ENCODE assay signal across 13 cellular contexts in genomic region chr6:150668882-150669476, GRCh38.
DNase-seq lines count a peak whose midpoint lies in the region; ATAC-seq and TF ChIP-seq lines count a peak whose summit lies in the region.
"Had no signal": no experiment of that assay in that cellular context is flagged by ENCODE, and none has a peak within 500 bp of the region (broad histone marks: within the 10 kb centered on the region; RNA-seq: fewer than 3 reads in every experiment).

No MANE protein-coding gene starts in this region.

- H3K56ac ChIP-seq in H9 (ENCODE audit: insufficient read length, low read depth, low read length) = no peak overlapping the region

- H3K4me3 Mint-ChIP-seq in progenitor cell of endocrine pancreas (ENCODE audit: low read depth) = no peak overlapping the region
- H3K4me3 Mint-ChIP-seq in H9 = no peak overlapping the region
- H3K4me3 Mint-ChIP-seq: activated CD4-positive, alpha-beta T cell treated with anti-CD3 and anti-CD28 coated beads, Interleukin-2, amount 10 ng/mL, durations not matched to agents 24 days and 14 days; central memory CD8-positive, alpha-beta T cell had no signal

- intact Hi-C loops in heart right ventricle (cut with DNase I) = loop anchor here in 1 of 10 donors (5.0 kb wide), 1 partner anchor 62 kb away; no protein-coding TSS in a partner anchor
- intact Hi-C loops in cardiac septum (cut with DNase I) = no loop called here
- intact Hi-C loops in right cardiac atrium (cut with DNase I) = no loop called here
- intact Hi-C loops in aorta (cut with DNase I) = no loop called here

- H3K4ac ChIP-seq in H9 (ENCODE audit: low read depth, low read length) = no peak overlapping the region

- H3K23ac ChIP-seq in H9 (ENCODE audit: insufficient read length, low read depth, low read length) = no peak overlapping the region

- no peaks in the 10 kb centered on the region for H3K79me2 ChIP-seq in H9 (ENCODE audit: insufficient read depth, low read length)

- H3K4me1 ChIP-seq in heart right ventricle = peaks cover 0 to 62% (median 30%) of the 10 kb centered on the region in 9 donors
- H3K4me1 ChIP-seq in right cardiac atrium (ENCODE audit: control insufficient read depth, insufficient read depth, low read length) = peaks cover 2% of the 10 kb centered on the region
- peaks cover 5 to 7% of the 10 kb centered on the region in 2 donors for H3K4me1 ChIP-seq in aorta (ENCODE audit: control insufficient read depth in 1 of 2, insufficient read depth in 2 of 2, low read length in 2 of 2)
- no peaks in the 10 kb centered on the region for H3K4me1 ChIP-seq in H9 (ENCODE audit: insufficient read depth, low read length)

- no peak overlapping the region for H3K14ac ChIP-seq in H9 (ENCODE audit: insufficient read depth, low read length)

- TF ChIP-seq CTCF in heart right ventricle (IDR thresholded peaks at IDR 0.05) (no peak), progenitor cell of endocrine pancreas (IDR thresholded peaks at IDR 0.05; ENCODE audit: unreplicated experiment) (no peak), H9 (conservative IDR thresholded peaks at IDR 0.05) (no peak)

- no peaks in the 10 kb centered on the region for H3K27me3 Mint-ChIP-seq in progenitor cell of endocrine pancreas
- peaks cover 8% of the 10 kb centered on the region for H3K27me3 Mint-ChIP-seq in H9 (ENCODE audit: low read depth)
- H3K27me3 Mint-ChIP-seq: central memory CD8-positive, alpha-beta T cell had no signal

- no peak overlapping the region for H3K4me2 ChIP-seq in H9 (ENCODE audit: insufficient read depth, insufficient read length, low read length)

- no peak overlapping the region for H3K18ac ChIP-seq in H9 (ENCODE audit: insufficient read length, low read depth, low read length)

- H3K4me3 ChIP-seq in heart right ventricle = no peak overlapping the region
- H3K4me3 ChIP-seq in right cardiac atrium (ENCODE audit: low read length) = no peak overlapping the region
- no peak overlapping the region for H3K4me3 ChIP-seq in aorta (ENCODE audit: low read length in 2 of 2)
- H3K4me3 ChIP-seq: MG63 had no signal

- DNase-seq in heart right ventricle (no peak), cardiac septum (ENCODE audit: low spot score) (no peak), right cardiac atrium (no peak), progenitor cell of endocrine pancreas (ENCODE audit: low spot score, unreplicated experiment) (no peak), aorta (no peak), NCI-H1930 (lab: John Stamatoyannopoulos, UW) (no peak), H9 (no peak)
- DNase-seq: activated CD4-positive, alpha-beta T cell treated with anti-CD3 and anti-CD28 coated beads, Interleukin-2, amount 10 ng/mL, durations not matched to agents 24 days and 14 days; MG63; stimulated activated naive CD4-positive, alpha-beta T cell treated with Interleukin-2 at 50 U/mL for 16 hours had no signal

- no peak overlapping the region for H2BK12ac ChIP-seq in H9 (ENCODE audit: insufficient read length, low read depth, low read length)

- WGBS in heart right ventricle, 2 donors = 61 to 70% methylated on average over 5 of the region's 5 CpGs
- 56% methylated on average over 5 of the region's 5 CpGs for whole genome bisulfite sequencing in right cardiac atrium
- 50 to 53% methylated on average over 5 of the region's 5 CpGs for WGBS in aorta, 2 donors
- no CpG with 5 or more reads among the region's 5 CpGs for WGBS in H9 (ENCODE audit: extremely low coverage, insufficient read length, low lambda C conversion rate)

- no peaks in the 10 kb centered on the region for H3K23me2 ChIP-seq in H9 (ENCODE audit: insufficient read length, low read depth, low read length, poor library complexity, severe bottlenecking)

- H4K91ac ChIP-seq in H9 (ENCODE audit: insufficient read length, low read depth, low read length) = no peak overlapping the region

- H3K36me3 ChIP-seq in heart right ventricle = no peaks in the 10 kb centered on the region
- H3K36me3 ChIP-seq in aorta (ENCODE audit: control insufficient read depth in 1 of 2, insufficient read depth in 2 of 2, low read length in 1 of 2) = no peaks in the 10 kb centered on the region
- H3K36me3 ChIP-seq: MG63 had no signal

- ATAC-seq in heart right ventricle (no peak), right cardiac atrium (no peak), aorta (ENCODE audit: low FRiP score) (no peak), GM19328 (IDR thresholded peaks at IDR 0.05; ENCODE audit: unreplicated experiment) (no peak)

- no peak overlapping the region for H3K9ac ChIP-seq in H9 (ENCODE audit: extremely low read depth, insufficient read length, low read length)

- no peaks in the 10 kb centered on the region for H4K20me1 ChIP-seq in H9 (ENCODE audit: control insufficient read depth, insufficient read depth, insufficient read length)

- no peak overlapping the region for H2BK15ac ChIP-seq in H9 (ENCODE audit: low read depth, low read length)

- H3K27me3 ChIP-seq in heart right ventricle (no peaks in the 10 kb centered on the region), right cardiac atrium (ENCODE audit: control insufficient read depth, insufficient read depth) (no peaks in the 10 kb centered on the region), aorta (ENCODE audit: control insufficient read depth in 1 of 2, insufficient read depth in 2 of 2, low read length in 1 of 2) (no peaks in the 10 kb centered on the region), H9 (ENCODE audit: insufficient read depth, low read length) (no peaks in the 10 kb centered on the region)
- H3K27me3 ChIP-seq: MG63 had no signal

- H4K8ac ChIP-seq in H9 (replicated peaks; ENCODE audit: insufficient read length, low read depth, low read length) = no peak overlapping the region

- H3K79me1 ChIP-seq in H9 (ENCODE audit: insufficient read depth, low read depth, low read length, poor library complexity, severe bottlenecking) = no peaks in the 10 kb centered on the region

- no peak overlapping the region for H2BK120ac ChIP-seq in H9 (ENCODE audit: low read depth, low read length, poor library complexity, severe bottlenecking)

- no peak overlapping the region for H3T11ph ChIP-seq in H9 (ENCODE audit: low read length)

- H2AFZ ChIP-seq in H9 (ENCODE audit: low read length) = no peak overlapping the region

- no peak overlapping the region for H2BK5ac ChIP-seq in H9 (ENCODE audit: insufficient read length, low read length)

- H3K27ac Mint-ChIP-seq in progenitor cell of endocrine pancreas (peak overlapping the region; percentile 93), H9 (0 out of 7 replicates have a peak overlapping the region, but pooled peaks of 1 of the 3 experiments have one; percentile 19)
- H3K27ac Mint-ChIP-seq: activated CD4-positive, alpha-beta T cell treated with anti-CD3 and anti-CD28 coated beads, Interleukin-2, amount 10 ng/mL, durations not matched to agents 24 days and 14 days; activated T-helper 2 cell treated with anti-CD3 and anti-CD28 coated beads, Interferon-gamma antibody, Interleukin-2, Interleukin-4, amounts not matched to agents 10 μg/mL and 5 μg/mL and 100 μg/mL, durations not matched to agents 14 hours and 24 hours and 36 hours had no signal

- H3K9me3 Mint-ChIP-seq in progenitor cell of endocrine pancreas (ENCODE audit: low read depth) = no peaks in the 10 kb centered on the region
- H3K9me3 Mint-ChIP-seq in H9 = no peaks in the 10 kb centered on the region
- H3K9me3 Mint-ChIP-seq: activated CD4-positive, alpha-beta T cell treated with anti-CD3 and anti-CD28 coated beads, Interleukin-2, amount 10 ng/mL, durations not matched to agents 24 days and 14 days; activated T-helper 2 cell treated with anti-CD3 and anti-CD28 coated beads, Interferon-gamma antibody, Interleukin-2, Interleukin-4, amounts not matched to agents 10 μg/mL and 5 μg/mL and 100 μg/mL, durations not matched to agents 14 hours and 24 hours and 36 hours; central memory CD8-positive, alpha-beta T cell had no signal

- H3K27ac ChIP-seq in heart right ventricle (peak overlapping the region; percentile 27 to 79 (median 58)), right cardiac atrium (ENCODE audit: low read length) (peak overlapping the region; percentile 1), aorta (ENCODE audit: low read depth in 1 of 2, low read length in 2 of 2) (peak overlapping the region; percentile 80 to 98), H9 (ENCODE audit: insufficient read length, low read depth, low read length) (no peak overlapping the region)

- H4K5ac ChIP-seq in H9 (ENCODE audit: insufficient read length, low read depth, low read length) = no peak overlapping the region

- H3K4me1 Mint-ChIP-seq in progenitor cell of endocrine pancreas (ENCODE audit: low read depth) = peaks cover 15% of the 10 kb centered on the region
- H3K4me1 Mint-ChIP-seq in H9 = peaks cover 4 to 6% of the 10 kb centered on the region in 2 experiments; a peak in 3 of 4 replicates
- H3K4me1 Mint-ChIP-seq: activated CD4-positive, alpha-beta T cell treated with anti-CD3 and anti-CD28 coated beads, Interleukin-2, amount 10 ng/mL, durations not matched to agents 24 days and 14 days had no signal

- H3K36me3 Mint-ChIP-seq in progenitor cell of endocrine pancreas (ENCODE audit: insufficient read depth) = peaks cover 4% of the 10 kb centered on the region
- H3K36me3 Mint-ChIP-seq in H9 (ENCODE audit: insufficient read depth in 1 of 3, low read depth in 3 of 3) = no peaks in the 10 kb centered on the region

- H2BK20ac ChIP-seq in H9 (ENCODE audit: low read depth, low read length, poor library complexity, severe bottlenecking) = no peak overlapping the region

- H3K9me3 ChIP-seq in heart right ventricle (no peaks in the 10 kb centered on the region), right cardiac atrium (ENCODE audit: control insufficient read depth, low read length) (no peaks in the 10 kb centered on the region), aorta (ENCODE audit: control insufficient read depth, low read length) (no peaks in the 10 kb centered on the region), H9 (ENCODE audit: control insufficient read depth, low read depth, low read length) (no peaks in the 10 kb centered on the region)
- H3K9me3 ChIP-seq: MG63 had no signal

- H2AK5ac ChIP-seq in H9 (ENCODE audit: insufficient read length, low read length) = no peak overlapping the region
